Comparison of ENCODE assay signal across 7 cellular contexts in the genomic region with DNA sequence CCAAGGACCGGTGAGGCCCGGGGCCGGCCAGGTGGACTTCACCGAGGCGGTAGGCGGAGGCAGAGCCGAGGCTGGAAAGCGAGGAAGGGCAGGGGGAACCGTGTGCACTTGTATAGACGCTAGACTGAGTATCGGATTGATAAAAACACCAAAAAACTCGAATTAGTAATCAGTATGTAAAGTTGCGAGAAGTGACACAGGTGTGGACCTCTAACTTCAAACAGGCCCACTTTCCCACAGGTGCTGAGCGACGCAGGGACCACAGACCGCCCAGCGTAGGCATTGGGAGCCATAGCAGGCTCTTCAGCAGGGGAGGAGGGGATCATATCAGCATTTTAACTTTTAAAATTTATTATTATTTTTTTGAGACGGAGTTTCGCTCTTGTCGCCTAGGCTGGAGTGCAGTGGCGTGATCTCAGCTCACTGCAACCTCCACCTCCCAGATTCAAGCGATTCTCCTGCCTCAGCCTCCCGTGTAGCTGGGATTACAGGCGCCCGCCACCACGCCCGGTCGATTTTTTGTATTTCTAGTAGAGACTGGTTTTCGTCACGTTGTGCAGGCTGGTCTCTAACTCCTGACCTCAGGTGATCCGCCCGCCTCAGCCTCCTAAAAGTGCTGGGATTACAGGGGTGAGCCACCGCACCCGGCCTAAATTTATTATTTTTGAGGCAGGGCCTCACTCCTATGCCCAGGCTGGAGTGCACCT. TPM values are rescaled to one million over a fixed set of nuclear protein-coding genes. Genes with fewer than 3 reads are reported as not detected.
A peak's percentile ranks its signal among the peaks of the same experiment; 100 is the strongest.
DNase-seq lines count a peak whose midpoint lies in the region; ATAC-seq and TF ChIP-seq lines count a peak whose summit lies in the region.

No MANE protein-coding gene starts in this region.

- H3K27me3 Mint-ChIP-seq in HFFc6 (ENCODE audit: insufficient read depth) (peaks cover 7% of the 10 kb centered on the region), activated B cell treated with CpG ODN at 0.5 μM for 24 hours (no peaks in the 10 kb centered on the region)
- H3K27me3 Mint-ChIP-seq in stimulated activated naive CD8-positive, alpha-beta T cell treated with anti-CD3 and anti-CD28 coated beads, Interleukin-15, amount 100 ng/mL, for 72 hours = no peaks in the 10 kb centered on the region

- intact Hi-C loops in activated B cell treated with CpG ODN at 0.5 μM for 24 hours (cut with micrococcal nuclease) = loop anchor here (2.0 to 10.0 kb wide), 3 partner anchors 468 to 1630 kb away; a partner anchor contains a TSS

- H3K36me3 Mint-ChIP-seq in HFFc6 (ENCODE audit: low read depth) = peaks cover 12% of the 10 kb centered on the region
- H3K36me3 Mint-ChIP-seq in activated B cell treated with CpG ODN at 0.5 μM for 24 hours (ENCODE audit: low read depth) = peaks cover 31% of the 10 kb centered on the region

- DNase-seq in HFFc6 (no peak), activated B cell treated with CpG ODN at 0.5 μM for 24 hours (no peak), NCI-H1436 (lab: John Stamatoyannopoulos, UW) (no peak)
- no peak for DNase-seq in stimulated activated naive CD8-positive, alpha-beta T cell treated with anti-CD3 and anti-CD28 coated beads, Interleukin-15, amount 100 ng/mL, for 72 hours

- H3K4me3 ChIP-seq in iPS-11a (ENCODE audit: low read depth, low read length) = peak overlapping the region; percentile 72

- H3K4me1 Mint-ChIP-seq in HFFc6 (ENCODE audit: low read depth) = peaks cover 12% of the 10 kb centered on the region
- H3K4me1 Mint-ChIP-seq in activated B cell treated with CpG ODN at 0.5 μM for 24 hours = peaks cover 34% of the 10 kb centered on the region
- peaks cover 61% of the 10 kb centered on the region for H3K4me1 Mint-ChIP-seq in stimulated activated naive CD8-positive, alpha-beta T cell treated with anti-CD3 and anti-CD28 coated beads, Interleukin-15, amount 100 ng/mL, for 72 hours

- POLR2A ChIA-PET in activated B cell treated with CpG ODN at 0.5 μM for 24 hours (lab: Charles Lee) = interaction anchor here (0.5 to 1.4 kb wide), 3 partner anchors 23 to 1753 kb away, joined by 3 to 5 read pairs (median 4); no protein-coding TSS in a partner anchor

- TF ChIP-seq CTCF in HFFc6 (IDR thresholded peaks at IDR 0.05) (no peak), activated B cell treated with CpG ODN at 0.5 μM for 24 hours (IDR thresholded peaks at IDR 0.05) (no peak)

- ATAC-seq in activated B cell treated with CpG ODN at 0.5 μM for 24 hours (ENCODE audit: low read depth) (no peak), esophagus mucosa (no peak), GM21723 (IDR thresholded peaks at IDR 0.05; ENCODE audit: unreplicated experiment) (no peak)
- ATAC-seq in stimulated activated naive CD8-positive, alpha-beta T cell treated with anti-CD3 and anti-CD28 coated beads, Interleukin-15, amount 100 ng/mL, for 72 hours = no peak

- H3K27ac Mint-ChIP-seq in HFFc6 = no peak overlapping the region
- H3K27ac Mint-ChIP-seq in activated B cell treated with CpG ODN at 0.5 μM for 24 hours = peak overlapping the region; percentile 41
- peak overlapping the region; percentile 85 to 100 for H3K27ac Mint-ChIP-seq in stimulated activated naive CD8-positive, alpha-beta T cell treated with anti-CD3 and anti-CD28 coated beads, Interleukin-15, amount 100 ng/mL, for 72 hours

- H3K4me3 Mint-ChIP-seq in HFFc6 (peak overlapping the region; percentile 96), activated B cell treated with CpG ODN at 0.5 μM for 24 hours (peak overlapping the region; percentile 95)
- peak overlapping the region; percentile 98 to 99 for H3K4me3 Mint-ChIP-seq in stimulated activated naive CD8-positive, alpha-beta T cell treated with anti-CD3 and anti-CD28 coated beads, Interleukin-15, amount 100 ng/mL, for 72 hours

- CTCF ChIA-PET in activated B cell treated with CpG ODN at 0.5 μM for 24 hours (lab: Charles Lee) = no interaction called here

- no peaks in the 10 kb centered on the region for H3K9me3 Mint-ChIP-seq in HFFc6
- no peaks in the 10 kb centered on the region for H3K9me3 Mint-ChIP-seq in activated B cell treated with CpG ODN at 0.5 μM for 24 hours
- H3K9me3 Mint-ChIP-seq in stimulated activated naive CD8-positive, alpha-beta T cell treated with anti-CD3 and anti-CD28 coated beads, Interleukin-15, amount 100 ng/mL, for 72 hours = no peaks in the 10 kb centered on the region

RNA-seq across cellular contexts. Expression of a gene that starts 0.6 kb away (rescaled TPM):
- 1 to 10 TPM; 1.8 to 2.4 (median 1.9) TPM for total RNA-seq in HFFc6 (2021; fragmentation: NEBNext Ultra II Directional; extraction: Animal tissue kit (Norgen Biotek cat#: 25700))
- 11.2 and 13.3 TPM in 2 replicates for total RNA-seq in activated B cell treated with CpG ODN at 0.5 μM for 24 hours
- 4.1 TPM for total RNA-seq in esophagus mucosa

RNA-seq across cellular contexts. Expression of a gene that starts 1.6 kb away (rescaled TPM):
- total RNA-seq in HFFc6 (2021; fragmentation: NEBNext Ultra II Directional; extraction: Animal tissue kit (Norgen Biotek cat#: 25700)) = 100 to 1,000 TPM; 277 to 334 (median 300) TPM
- 193 and 225 TPM in 2 replicates for total RNA-seq in activated B cell treated with CpG ODN at 0.5 μM for 24 hours
- 217 TPM for total RNA-seq in esophagus mucosa

RNA-seq across cellular contexts. Expression of a gene that starts 8.8 kb away (rescaled TPM):
- total RNA-seq in HFFc6 (2021; fragmentation: NEBNext Ultra II Directional; extraction: Animal tissue kit (Norgen Biotek cat#: 25700)) = 1 to 10 TPM; 2.2 to 2.7 (median 2.3) TPM
- total RNA-seq in activated B cell treated with CpG ODN at 0.5 μM for 24 hours (15.9 and 21.6 TPM in 2 replicates), esophagus mucosa (2.7 TPM)

RNA-seq across cellular contexts. Expression of a gene that starts 34.9 kb away (rescaled TPM):
- not detected for total RNA-seq in HFFc6 (2021; fragmentation: NEBNext Ultra II Directional; extraction: Animal tissue kit (Norgen Biotek cat#: 25700))
- total RNA-seq in activated B cell treated with CpG ODN at 0.5 μM for 24 hours (not detected in 2 replicates), esophagus mucosa (not detected)

RNA-seq across cellular contexts. Expression of a gene that starts 54.0 kb away (rescaled TPM):
- not detected for total RNA-seq in HFFc6 (2021; fragmentation: NEBNext Ultra II Directional; extraction: Animal tissue kit (Norgen Biotek cat#: 25700))
- total RNA-seq in activated B cell treated with CpG ODN at 0.5 μM for 24 hours (not detected in 2 replicates), esophagus mucosa (104 TPM)
